Comparison of ENCODE assay signal across 26 cellular contexts in genomic region chr7:117338020-117338419, GRCh38. TPM values are rescaled to one million over a fixed set of nuclear protein-coding genes. Genes with fewer than 3 reads are reported as not detected.
DNase-seq lines count a peak whose midpoint lies in the region; ATAC-seq, FAIRE-seq and TF ChIP-seq lines count a peak whose summit lies in the region.
"Had no signal": no experiment of that assay in that cellular context is flagged by ENCODE, and none has a peak within 500 bp of the region (broad histone marks: within the 10 kb centered on the region; RNA-seq: fewer than 3 reads in every experiment).

No MANE protein-coding gene starts in this region.

- no peaks in the 10 kb centered on the region for H4K20me1 ChIP-seq in IMR-90 (ENCODE audit: insufficient read depth, low read length)
- H4K20me1 ChIP-seq in GM12878 (ENCODE audit: control insufficient read depth, insufficient read depth): no peaks in the 10 kb centered on the region
- H4K20me1 ChIP-seq: BLaER1 treated with 17β-estradiol and CSF1 and Interleukin-3, amounts not matched to agents 10 nM and 100 nM had no signal

- H3K14ac ChIP-seq in IMR-90 (replicated peaks; ENCODE audit: low read depth, low read length): no peak overlapping the region

- ATAC-seq in IMR-90 (ENCODE audit: low read depth) (no peak), GM12878 (peak; percentile 24; the same call in 1 of the 3 replicates), GM18861 (IDR thresholded peaks at IDR 0.05; ENCODE audit: unreplicated experiment) (no peak)
- ATAC-seq: left lung, psoas muscle had no signal

- RAD21 ChIA-PET in GM12878 (lab: Charles Lee; ENCODE audit: unreplicated experiment): interaction anchor here (1.1 to 1.3 kb wide), 2 partner anchors 9 to 10 kb away, joined by 4 read pairs; no protein-coding TSS in a partner anchor

- POLR2A ChIA-PET in IMR-90 (lab: Charles Lee; ENCODE audit: unreplicated experiment): no interaction called here
- POLR2A ChIA-PET in GM12878 (lab: Charles Lee): no interaction called here

- TF ChIP-seq EP300 in GM12878 (IDR thresholded peaks at IDR 0.05; ENCODE audit: borderline replicate concordance in 1 of 2, control insufficient read depth in 1 of 2, low read depth in 2 of 2, low read length in 2 of 2): no peak

- H3K79me2 ChIP-seq in GM12878 (ENCODE audit: control insufficient read depth, insufficient read depth, low read length): no peaks in the 10 kb centered on the region

- SMC1A ChIA-PET in GM12878 (lab: Charles Lee; ENCODE audit: uncharacterized antibody, unreplicated experiment): interaction anchor here (0.6 to 3.2 kb wide), 14 partner anchors 10 to 407 kb away, joined by 3 to 26 read pairs (median 4); partner anchors contain the start of gene WNT2

- H3K36me3 ChIP-seq in IMR-90 (ENCODE audit: control insufficient read depth, insufficient read depth, low read length) (no peaks in the 10 kb centered on the region), GM12878 (ENCODE audit: control insufficient read depth in 2 of 2, insufficient read depth in 2 of 2, low read length in 1 of 2) (no peaks in the 10 kb centered on the region)
- H3K36me3 ChIP-seq: BLaER1 treated with 17β-estradiol and CSF1 and Interleukin-3, amounts not matched to agents 10 nM and 100 nM; left lung had no signal

- no peak for FAIRE-seq in GM12878 (lab: Jason Lieb, UNC)
- FAIRE-seq: endothelial cell of umbilical vein, frontal cortex, H54, HTR-8/SVneo had no signal

- H3K4me2 ChIP-seq in IMR-90 (ENCODE audit: low read depth, low read length) (no peak overlapping the region), GM12878 (ENCODE audit: control insufficient read depth, insufficient read depth) (no peak overlapping the region)
- H3K4me2 ChIP-seq: BLaER1 treated with 17β-estradiol and CSF1 and Interleukin-3, amounts not matched to agents 10 nM and 100 nM had no signal

- TF ChIP-seq RAD21 in IMR-90 (IDR thresholded peaks at IDR 0.05; ENCODE audit: low read length): peak; percentile 33
- TF ChIP-seq RAD21 in GM12878 (IDR thresholded peaks at IDR 0.05; ENCODE audit: insufficient read depth, low read depth, low read length): peak; percentile 45

- no peaks in the 10 kb centered on the region for H3K27me3 ChIP-seq in IMR-90 (ENCODE audit: control insufficient read depth, insufficient read depth, low read length)
- H3K27me3 ChIP-seq in GM12878 (replicated peaks in 1 of 2; ENCODE audit: control insufficient read depth in 2 of 2, insufficient read depth in 2 of 2, low read length in 1 of 2): no peaks in the 10 kb centered on the region
- H3K27me3 ChIP-seq: BLaER1 treated with 17β-estradiol and CSF1 and Interleukin-3, amounts not matched to agents 10 nM and 100 nM; left lung had no signal

- no peaks in the 10 kb centered on the region for H3K79me1 ChIP-seq in IMR-90 (ENCODE audit: low read depth in 1 of 2, low read length in 2 of 2)

- H3K4ac ChIP-seq in IMR-90 (ENCODE audit: low read depth, low read length): no peak overlapping the region

- no peak overlapping the region for H2AK5ac ChIP-seq in IMR-90 (ENCODE audit: low read depth, low read length)

- no peak overlapping the region; the same call in 1 of the 2 replicates for H3K18ac ChIP-seq in IMR-90 (ENCODE audit: low read depth, low read length)

- no peaks in the 10 kb centered on the region for H3K4me1 ChIP-seq in IMR-90 (ENCODE audit: control insufficient read depth, insufficient read depth, low read length)
- H3K4me1 ChIP-seq in GM12878 (ENCODE audit: control insufficient read depth, insufficient read depth, low read length): no peaks in the 10 kb centered on the region
- H3K4me1 ChIP-seq: BLaER1 treated with 17β-estradiol and CSF1 and Interleukin-3, amounts not matched to agents 10 nM and 100 nM; left lung; psoas muscle had no signal

- no peak overlapping the region for H3K23ac ChIP-seq in IMR-90 (ENCODE audit: low read depth, low read length)

- no peak overlapping the region for H3K56ac ChIP-seq in IMR-90 (ENCODE audit: extremely low read depth, insufficient read depth, low read length)

- H4K91ac ChIP-seq in IMR-90 (ENCODE audit: insufficient read depth, low read depth, low read length): no peak overlapping the region

- BruUV-seq in IMR-90 (replicated peaks; lab: Mats Ljungman, UMichigan): no TSS peak
- no TSS peak for BruUV-seq in GM12878 (replicated peaks; lab: Mats Ljungman, UMichigan)

- H2BK120ac ChIP-seq in IMR-90 (ENCODE audit: low read depth, low read length): no peak overlapping the region

- WGBS in IMR-90 (ENCODE audit: extremely low coverage in 2 of 2, insufficient read length in 1 of 2), 2 experiments: no CpG with 5 or more reads among the region's 1 CpG
- WGBS in GM12878 (ENCODE audit: insufficient coverage, insufficient replicate concordance, low lambda C conversion rate, missing lambda C conversion rate): 59% methylated on average over 1 of the region's 1 CpG

- H3K9me1 ChIP-seq in IMR-90 (ENCODE audit: insufficient read depth, low read length): no peaks in the 10 kb centered on the region

- no peak overlapping the region for H2BK15ac ChIP-seq in IMR-90 (ENCODE audit: low read depth, low read length)

- dilution Hi-C loops in IMR-90 (cut with HindIII; ENCODE audit: low sequenced_read_pairs, unreplicated experiment): no loop called here

- no peak overlapping the region for H2AK9ac ChIP-seq in IMR-90 (replicated peaks; ENCODE audit: low read depth, low read length, poor library complexity)

- in situ Hi-C loops in IMR-90 (cut with MboI; ENCODE audit: low sequenced_read_pairs) (no loop called here), GM12878 (cut with MboI) (no loop called here)

- H3K4me3 ChIP-seq in IMR-90 (ENCODE audit: insufficient read depth, low read depth, low read length) (no peak overlapping the region), GM12878 (no peak overlapping the region), fibroblast of villous mesenchyme (ENCODE audit: low read depth, low read length) (no peak overlapping the region)
- H3K4me3 ChIP-seq: BLaER1 treated with 17β-estradiol and CSF1 and Interleukin-3, amounts not matched to agents 10 nM and 100 nM; left lung; psoas muscle had no signal

- TF ChIP-seq CTCF in IMR-90 (conservative IDR thresholded peaks at IDR 0.05; ENCODE audit: low read depth, low read length) (0 out of 2 replicates have a peak, but pooled peaks have one; percentile 23), GM12878 (IDR thresholded peaks at IDR 0.05 in 2 of 3, conservative IDR thresholded peaks at IDR 0.05 in 1 of 3; ENCODE audit: control insufficient read depth in 2 of 3, extremely low read depth in 1 of 3, insufficient read depth in 1 of 3, low read depth in 3 of 3, low read length in 3 of 3) (peak in 1 of 3 experiments; percentile 19; a peak in 2 of 6 replicates), fibroblast of villous mesenchyme (IDR thresholded peaks at IDR 0.05; ENCODE audit: insufficient read depth, low read depth, low read length) (no peak)

- CTCF ChIA-PET in IMR-90 (lab: Yijun Ruan, JAX): no interaction called here
- CTCF ChIA-PET in GM12878 (lab: Yijun Ruan, JAX): interaction anchor here (0.5 to 2.8 kb wide), 7 partner anchors 9 to 193 kb away, joined by 3 to 15 read pairs (median 5); no protein-coding TSS in a partner anchor

- H4K5ac ChIP-seq in IMR-90 (ENCODE audit: low read depth, low read length): no peak overlapping the region

- no peak overlapping the region for H3K27ac ChIP-seq in IMR-90 (ENCODE audit: insufficient read depth, low read length)
- H3K27ac ChIP-seq in GM12878 (ENCODE audit: control insufficient read depth, insufficient read depth): no peak overlapping the region
- H3K27ac ChIP-seq: BLaER1 treated with 17β-estradiol and CSF1 and Interleukin-3, amounts not matched to agents 10 nM and 100 nM; left lung; psoas muscle had no signal

- intact Hi-C loops in IMR-90 (cut with micrococcal nuclease): no loop called here
- intact Hi-C loops in GM12878 (cut with micrococcal nuclease; ENCODE audit: unreplicated experiment): no loop called here

- H2BK5ac ChIP-seq in IMR-90 (ENCODE audit: low read depth, low read length, poor library complexity, severe bottlenecking): no peak overlapping the region

- H3K9ac ChIP-seq in IMR-90 (ENCODE audit: low read depth, low read length) (no peak overlapping the region), GM12878 (ENCODE audit: control insufficient read depth, insufficient read depth, low read length) (no peak overlapping the region)
- H3K9ac ChIP-seq: BLaER1 treated with 17β-estradiol and CSF1 and Interleukin-3, amounts not matched to agents 10 nM and 100 nM had no signal

- H3K9me3 ChIP-seq in IMR-90 (ENCODE audit: control insufficient read depth, insufficient read depth, low read length) (no peaks in the 10 kb centered on the region), GM12878 (replicated peaks; ENCODE audit: control insufficient read depth, insufficient read depth, low read length) (no peaks in the 10 kb centered on the region; the same call in 2 of the 3 replicates)
- H3K9me3 ChIP-seq: BLaER1 treated with 17β-estradiol and CSF1 and Interleukin-3, amounts not matched to agents 10 nM and 100 nM; left lung; psoas muscle had no signal

- no peak overlapping the region for H4K8ac ChIP-seq in IMR-90 (ENCODE audit: low read depth in 2 of 2, low read length in 2 of 2)

- H2BK20ac ChIP-seq in IMR-90 (ENCODE audit: low read depth, low read length): no peak overlapping the region

- H2AFZ ChIP-seq in IMR-90 (replicated peaks; ENCODE audit: low read length, poor library complexity) (no peak overlapping the region), GM12878 (ENCODE audit: control insufficient read depth, low read depth, low read length) (no peak overlapping the region)

- peak; percentile 52 for DNase-seq in EH (ENCODE audit: low read depth)
- peak; percentile 35 for DNase-seq in IMR-90
- DNase-seq in GM12878 (ENCODE audit: low read depth, low spot score): no peak
- peak; percentile 57 for DNase-seq in fibroblast of villous mesenchyme (ENCODE audit: low read depth)
- DNase-seq in activated effector memory CD4-positive, alpha-beta T cell treated with anti-CD3 and anti-CD28 coated beads, Interleukin-2, amount 50 U/mL, for 16 hours: no peak
- DNase-seq in COLO668 (lab: John Stamatoyannopoulos, UW; ENCODE audit: unreplicated experiment): no peak
- no peak for DNase-seq in COR-L47 (lab: John Stamatoyannopoulos, UW)
- DNase-seq: activated CD4-positive, alpha-beta T cell treated with anti-CD3 and anti-CD28 coated beads, Interleukin-2, amount 10 ng/mL, durations not matched to agents 7 days and 5 days; activated naive CD4-positive, alpha-beta T cell; activated T-cell treated with anti-CD3 and anti-CD28 coated beads, Interleukin-2, amount 50 U/mL, for 48 hours; Calu3; KG1; left lung; NCI-H1417 treated with DMSO at 0.1 percent for 48 hours; NCI-H2081 treated with DMSO at 0.1 percent for 48 hours; NCI-H774; psoas muscle; SHP77; stimulated activated naive CD4-positive, alpha-beta T cell treated with Interleukin-2 at 50 U/mL for 16 hours had no signal

- TF ChIP-seq POLR2A in IMR-90 (IDR thresholded peaks at IDR 0.05; ENCODE audit: low read depth, low read length) (no peak), GM12878 (IDR thresholded peaks at IDR 0.05; ENCODE audit: low read depth, low read length) (no peak)

RNA-seq across cellular contexts. Expression of gene WNT2, which starts 15.2 kb away (rescaled TPM):
- 1.4 and 1.8 TPM in 2 replicates for total RNA-seq in IMR-90 (2012; rRNA removed)
- 1.5 and 1.9 TPM in 2 replicates for polyA plus RNA-seq in IMR-90 (2012; rRNA removed)
- polyA plus RNA-seq in IMR-90 (2012; cell fraction: cytosol; rRNA removed): 1.6 and 2.5 TPM in 2 replicates
- 0.81 and 1.7 TPM in 2 replicates for polyA plus RNA-seq in IMR-90 (2012; cell fraction: nucleus; rRNA removed; ENCODE audit: low replicate concordance)
- 1.1 and 1.7 TPM in 2 replicates for total RNA-seq in GM12878 (2013; cell fraction: nucleolus; rRNA removed)
- 0.22 and 0.28 TPM in 2 replicates for total RNA-seq in GM12878 (2014; rRNA removed)
- 0.09 and 0.31 TPM in 2 replicates for total RNA-seq in GM12878 (2014; rRNA removed; fragmentation: Illumina TruSeq; extraction: Trizol)
- 0.15 and 0.37 TPM in 2 replicates for total RNA-seq in GM12878 (2021)
- not detected for polyA plus RNA-seq in GM12878 (2011; ENCODE audit: low read depth)
- 0.23 and 0.34 TPM in 2 replicates for polyA plus RNA-seq in GM12878 (2011; rRNA removed)
- polyA plus RNA-seq in GM12878 (2011; cell fraction: cytosol; rRNA removed): 0.33 and 0.60 TPM in 2 replicates
- polyA plus RNA-seq in GM12878 (2011; cell fraction: nucleus; rRNA removed): 0.46 and 0.66 TPM in 2 replicates
- 0.08 and 0.14 TPM in 2 replicates for polyA plus RNA-seq in GM12878 (2012)
- polyA plus RNA-seq in GM12878 (2014; fragmentation: Illumina TruSeq; extraction: Trizol): 0.10 TPM in 1 of 2 replicates, not detected in the other
- polyA plus RNA-seq in GM12878 (2014; fragmentation: Nextera tagmentation; extraction: Ambion mirVana): under 1 TPM; 0.07 to 0.23 TPM
- 0.08 and 1.3 TPM in 2 replicates for polyA plus RNA-seq in GM12878 (2014; rRNA removed)
- under 1 TPM; 0.16 to 0.30 TPM for polyA plus RNA-seq in GM12878 (2016; fragmentation: Nextera tagmentation; extraction: Ambion mirVana)
- polyA minus RNA-seq in GM12878 (2011; rRNA and poly(A)+ RNA removed): 0.29 and 0.57 TPM in 2 replicates
- polyA minus RNA-seq in GM12878 (2011; cell fraction: cytosol; rRNA and poly(A)+ RNA removed): not detected in 2 replicates
- 0.12 TPM in 1 of 2 replicates, not detected in the other for polyA minus RNA-seq in GM12878 (2011; cell fraction: nucleus; rRNA and poly(A)+ RNA removed)
- 56.1 and 140 TPM in 2 replicates for total RNA-seq in fibroblast of villous mesenchyme
- total RNA-seq: activated CD4-positive, alpha-beta T cell treated with anti-CD3 and anti-CD28 coated beads, Interleukin-2, amount 10 ng/mL, durations not matched to agents 7 days and 5 days; Calu3; endothelial cell of umbilical vein; OCI-LY7 had no signal
- polyA plus RNA-seq: endothelial cell of umbilical vein had no signal

Comparison
In these comparisons a context has a peak if more than half of its experiments do, and no peak if none do; other contexts are left out.
1. DNase-seq: peak in EH (single experiment), IMR-90 (single experiment) and fibroblast of villous mesenchyme (single experiment); none in GM12878 (single experiment), activated effector memory CD4-positive, alpha-beta T cell treated with anti-CD3 and anti-CD28 coated beads, Interleukin-2, amount 50 U/mL, for 16 hours (single experiment), COLO668 (single experiment) and COR-L47 (single experiment).
2. RNA of gene WNT2, which starts 15.2 kb away (total RNA-seq): 56.1 to 140 TPM in fibroblast of villous mesenchyme; 1.4 to 1.8 TPM in IMR-90 and 0.09 to 1.7 TPM in GM12878; every median in the first group is over 10 times any median in the second.